ENCODE assay signal across 13 cellular contexts in genomic region chr4:99024481-99025275, GRCh38. TPM values are rescaled to one million over a fixed set of nuclear protein-coding genes. Genes with fewer than 3 reads are reported as not detected.
DNase-seq lines count a peak whose midpoint lies in the region; FAIRE-seq and TF ChIP-seq lines count a peak whose summit lies in the region.
"Had no signal": no experiment of that assay in that cellular context is flagged by ENCODE, and none has a peak within 500 bp of the region (broad histone marks: within the 10 kb centered on the region; RNA-seq: fewer than 3 reads in every experiment).

No MANE protein-coding gene starts in this region.

- H3K4me1 ChIP-seq in cardiac muscle cell (ENCODE audit: low read depth) (no peaks in the 10 kb centered on the region), trophoblast cell (ENCODE audit: control insufficient read depth in 1 of 2, insufficient read depth in 2 of 2, low read length in 2 of 2) (peaks cover 5 to 24% of the 10 kb centered on the region in 2 experiments)

- WGBS in trophoblast cell (ENCODE audit: extremely low coverage, insufficient coverage, insufficient read length), result no CpG with 5 or more reads among the region's 7 CpGs

- H3K4me3 ChIP-seq in cardiac muscle cell, result no peak overlapping the region
- no peak overlapping the region for H3K4me3 ChIP-seq in trophoblast cell (ENCODE audit: low read depth, low read length)
- H3K4me3 ChIP-seq: lung, skin epidermis had no signal

- DNase-seq in ELF-1 (ENCODE audit: low read depth, low spot score) (peak; percentile 36), NCI-H82 treated with DMSO at 0.1 percent for 48 hours (lab: John Stamatoyannopoulos, UW; ENCODE audit: unreplicated experiment) (peak; percentile 25), cardiac muscle cell (ENCODE audit: low read depth in 1 of 2, low spot score in 1 of 2) (no peak), trophoblast cell (peak; percentile 56 to 68), frontal cortex (ENCODE audit: low spot score in 2 of 2) (no peak), NCI-H128 (lab: John Stamatoyannopoulos, UW; ENCODE audit: unreplicated experiment) (no peak), NCI-H526 treated with DMSO at 0.1 percent for 48 hours (lab: John Stamatoyannopoulos, UW) (no peak)
- DNase-seq: DMS79 treated with DMSO at 0.1 percent for 48 hours; stimulated activated CD8-positive, alpha-beta memory T cell treated with anti-CD3 and anti-CD28 coated beads, Interleukin-4, amount 100 ng/mL, for 48 hours; SW 1271 had no signal

- peak overlapping the region; percentile 15 for H4K91ac ChIP-seq in trophoblast cell (ENCODE audit: low read depth, low read length)

- H3K23ac ChIP-seq in trophoblast cell (ENCODE audit: low read length), result no peak overlapping the region

- peaks cover 7% of the 10 kb centered on the region for H3K79me2 ChIP-seq in trophoblast cell (ENCODE audit: control insufficient read depth, insufficient read depth, low read length, poor library complexity)

- H3K36me3 ChIP-seq in cardiac muscle cell (no peaks in the 10 kb centered on the region), trophoblast cell (ENCODE audit: control insufficient read depth in 1 of 2, insufficient read depth in 2 of 2, low read length in 2 of 2) (peaks cover 13 to 14% of the 10 kb centered on the region in 2 experiments)

- H3K27ac ChIP-seq in cardiac muscle cell (peak overlapping the region; percentile 62), trophoblast cell (ENCODE audit: low read depth, low read length) (peak overlapping the region; percentile 73)
- H3K27ac ChIP-seq: KMS-11 had no signal

- no peak overlapping the region for H2BK120ac ChIP-seq in trophoblast cell (ENCODE audit: insufficient read depth, low read length, poor library complexity)

- peak overlapping the region; percentile 69 for H2BK12ac ChIP-seq in trophoblast cell (ENCODE audit: low read length)

- H3K27me3 ChIP-seq in cardiac muscle cell, result no peaks in the 10 kb centered on the region
- no peaks in the 10 kb centered on the region for H3K27me3 ChIP-seq in trophoblast cell (ENCODE audit: insufficient read depth, low read length)

- peak overlapping the region; percentile 75 for H3K4ac ChIP-seq in trophoblast cell (ENCODE audit: low read depth, low read length)

- H4K8ac ChIP-seq in trophoblast cell (ENCODE audit: low read depth, low read length), result peak overlapping the region; percentile 48

- peak overlapping the region; percentile 72 for H3K18ac ChIP-seq in trophoblast cell (ENCODE audit: low read length)

- H2AFZ ChIP-seq in trophoblast cell (ENCODE audit: insufficient read depth, low read length, poor library complexity), result no peak overlapping the region

- H3K9me3 ChIP-seq in cardiac muscle cell (ENCODE audit: low read depth) (no peaks in the 10 kb centered on the region), trophoblast cell (ENCODE audit: insufficient read depth, low read depth, low read length) (peaks cover 16% of the 10 kb centered on the region)

- TF ChIP-seq CTCF in cardiac muscle cell (IDR thresholded peaks at IDR 0.05; ENCODE audit: low read depth, low read length), result no peak

- peaks cover 4% of the 10 kb centered on the region for H3K79me1 ChIP-seq in trophoblast cell (ENCODE audit: low read length)

- no peak overlapping the region for H2AK5ac ChIP-seq in trophoblast cell (ENCODE audit: low read length)

- H3K4me2 ChIP-seq in trophoblast cell (ENCODE audit: low read length), result peak overlapping the region; percentile 23
- H3K4me2 ChIP-seq: KMS-11 had no signal

- H3K14ac ChIP-seq in trophoblast cell (ENCODE audit: low read length), result no peak overlapping the region

- H2BK5ac ChIP-seq in trophoblast cell (ENCODE audit: low read depth, low read length, poor library complexity), result peak overlapping the region; percentile 64

- no peak overlapping the region for H4K12ac ChIP-seq in trophoblast cell (ENCODE audit: low read depth, low read length)

- no peak overlapping the region for H3K9ac ChIP-seq in trophoblast cell (ENCODE audit: low read length)
- H3K9ac ChIP-seq: KMS-11 had no signal

- FAIRE-seq in frontal cortex (lab: Jason Lieb, UNC), result no peak

RNA-seq across cellular contexts. Expression of gene METAP1, which starts 29.2 kb away (rescaled TPM):
- total RNA-seq in cardiac muscle cell, result 48.4 and 55.4 TPM in 2 replicates
- polyA plus RNA-seq in cardiac muscle cell, result 40.1 and 55.0 TPM in 2 replicates
- polyA plus RNA-seq in trophoblast cell (2013), result 64.2 and 64.7 TPM in 2 replicates
- total RNA-seq in frontal cortex, result 22.0 TPM

Comparison
In these comparisons a context has a peak if more than half of its experiments do, and no peak if none do; other contexts are left out.
1. DNase-seq: peak in ELF-1 (single experiment), NCI-H82 treated with DMSO at 0.1 percent for 48 hours (single experiment) and trophoblast cell (2 of 2); none in cardiac muscle cell (0 of 2), frontal cortex (0 of 2), NCI-H128 (single experiment) and NCI-H526 treated with DMSO at 0.1 percent for 48 hours (single experiment).